Comparison of ENCODE assay signal across 1 cellular context in the genomic region with DNA sequence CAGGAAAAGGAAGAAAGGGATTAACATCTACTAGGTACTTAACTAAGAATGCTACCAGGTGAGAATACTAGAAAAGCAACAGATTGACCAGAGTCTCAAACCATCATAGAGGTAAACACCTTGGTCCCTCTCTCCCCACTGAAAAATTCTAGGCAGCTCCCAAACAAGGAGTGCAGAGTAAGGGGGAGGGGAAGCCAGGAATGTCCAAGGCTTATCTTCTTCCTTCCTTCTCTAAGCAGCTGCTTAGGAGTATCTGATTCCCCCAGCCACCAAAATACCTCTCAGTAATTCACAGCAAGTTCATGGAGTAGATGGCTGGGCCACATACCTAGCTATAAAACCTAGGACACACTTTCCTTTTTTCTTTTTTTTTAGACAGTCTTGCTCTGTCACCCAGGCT.
TF ChIP-seq lines count a peak whose summit lies in the region.

No MANE protein-coding gene starts in this region.

TF ChIP-seq in SK-N-SH treated with all-trans-retinoic acid at 6 μM for 48 hours, 23 proteins besides CTCF, POLR2A, EP300 and RAD21 (continued from another document):
- TF ChIP-seq, protein P1, sequence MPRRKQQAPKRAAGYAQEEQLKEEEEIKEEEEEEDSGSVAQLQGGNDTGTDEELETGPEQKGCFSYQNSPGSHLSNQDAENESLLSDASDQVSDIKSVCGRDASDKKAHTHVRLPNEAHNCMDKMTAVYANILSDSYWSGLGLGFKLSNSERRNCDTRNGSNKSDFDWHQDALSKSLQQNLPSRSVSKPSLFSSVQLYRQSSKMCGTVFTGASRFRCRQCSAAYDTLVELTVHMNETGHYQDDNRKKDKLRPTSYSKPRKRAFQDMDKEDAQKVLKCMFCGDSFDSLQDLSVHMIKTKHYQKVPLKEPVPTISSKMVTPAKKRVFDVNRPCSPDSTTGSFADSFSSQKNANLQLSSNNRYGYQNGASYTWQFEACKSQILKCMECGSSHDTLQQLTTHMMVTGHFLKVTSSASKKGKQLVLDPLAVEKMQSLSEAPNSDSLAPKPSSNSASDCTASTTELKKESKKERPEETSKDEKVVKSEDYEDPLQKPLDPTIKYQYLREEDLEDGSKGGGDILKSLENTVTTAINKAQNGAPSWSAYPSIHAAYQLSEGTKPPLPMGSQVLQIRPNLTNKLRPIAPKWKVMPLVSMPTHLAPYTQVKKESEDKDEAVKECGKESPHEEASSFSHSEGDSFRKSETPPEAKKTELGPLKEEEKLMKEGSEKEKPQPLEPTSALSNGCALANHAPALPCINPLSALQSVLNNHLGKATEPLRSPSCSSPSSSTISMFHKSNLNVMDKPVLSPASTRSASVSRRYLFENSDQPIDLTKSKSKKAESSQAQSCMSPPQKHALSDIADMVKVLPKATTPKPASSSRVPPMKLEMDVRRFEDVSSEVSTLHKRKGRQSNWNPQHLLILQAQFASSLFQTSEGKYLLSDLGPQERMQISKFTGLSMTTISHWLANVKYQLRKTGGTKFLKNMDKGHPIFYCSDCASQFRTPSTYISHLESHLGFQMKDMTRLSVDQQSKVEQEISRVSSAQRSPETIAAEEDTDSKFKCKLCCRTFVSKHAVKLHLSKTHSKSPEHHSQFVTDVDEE (CRISPR knock-in tag; IDR thresholded peaks at IDR 0.05): no peak
- TF ChIP-seq ISL1 (CRISPR knock-in tag; IDR thresholded peaks at IDR 0.05) (no peak), ZNF565 (CRISPR knock-in tag; conservative IDR thresholded peaks at IDR 0.05; ENCODE audit: low read depth) (no peak), PPARA (CRISPR knock-in tag; IDR thresholded peaks at IDR 0.05; ENCODE audit: borderline replicate concordance) (no peak), CSDC2 (CRISPR knock-in tag; IDR thresholded peaks at IDR 0.05) (no peak), ESRRG (CRISPR knock-in tag; IDR thresholded peaks at IDR 0.05) (no peak), RARB (CRISPR knock-in tag; IDR thresholded peaks at IDR 0.05) (no peak)
